8 cellular contexts compared by ENCODE assay signal in the genomic region with DNA sequence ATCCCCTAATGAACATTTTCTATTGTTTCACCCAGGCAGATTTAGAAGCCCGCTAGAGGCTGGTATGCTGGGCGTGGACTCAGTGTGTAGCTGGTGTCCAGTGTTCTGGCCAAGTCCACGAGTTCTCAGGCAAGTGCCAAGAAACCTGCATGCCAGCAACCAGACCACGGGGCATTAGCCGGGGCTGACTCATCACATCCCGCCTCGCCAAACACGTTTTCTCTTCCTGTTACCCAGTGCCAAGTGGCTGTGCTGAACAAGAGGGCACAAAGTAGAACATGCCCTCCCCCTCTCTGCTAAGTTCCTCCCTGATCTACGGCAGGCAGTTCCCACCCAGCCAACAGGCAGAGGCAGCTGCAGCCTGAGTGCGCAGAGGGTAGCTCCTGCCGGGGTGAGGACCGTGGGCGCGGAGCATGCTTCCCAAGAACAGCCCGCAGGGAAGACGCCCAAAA. TPM values are rescaled to one million over a fixed set of nuclear protein-coding genes. Genes with fewer than 3 reads are reported as not detected.
DNase-seq lines count a peak whose midpoint lies in the region; ATAC-seq and TF ChIP-seq lines count a peak whose summit lies in the region.

No MANE protein-coding gene starts in this region.

- peak overlapping the region; percentile 87 for H3K4me2 ChIP-seq in HCT116 (ENCODE audit: low read length)
- H3K4me2 ChIP-seq in H9 (ENCODE audit: insufficient read depth, insufficient read length, low read length): no peak overlapping the region

- TF ChIP-seq POLR2A in HCT116 (IDR thresholded peaks at IDR 0.05; ENCODE audit: borderline replicate concordance, extremely low read depth, insufficient read depth, insufficient read length) (no peak), gastroesophageal sphincter (IDR thresholded peaks at IDR 0.05) (peak in 1 of 2 donors; percentile 14), prostate gland (IDR thresholded peaks at IDR 0.05) (peak; percentile 69)

- H3K27me3 ChIP-seq in A673 (replicated peaks; ENCODE audit: insufficient read depth, low read depth, low read length, poor library complexity): no peaks in the 10 kb centered on the region
- H3K27me3 ChIP-seq in HCT116 (ENCODE audit: insufficient read depth, low read length): no peaks in the 10 kb centered on the region
- H3K27me3 ChIP-seq in gastroesophageal sphincter: no peaks in the 10 kb centered on the region
- H3K27me3 ChIP-seq in prostate gland (replicated peaks; ENCODE audit: insufficient read depth): no peaks in the 10 kb centered on the region
- no peaks in the 10 kb centered on the region for H3K27me3 ChIP-seq in H9 (ENCODE audit: insufficient read depth, low read length)

- no peak overlapping the region for H3K4me3 ChIP-seq in A673 (ENCODE audit: low read depth, low read length, poor library complexity, severe bottlenecking)
- peak overlapping the region; percentile 21 to 52 for H3K4me3 ChIP-seq in HCT116 (replicated peaks in 1 of 2; ENCODE audit: low read depth in 1 of 2, low read length in 2 of 2)
- no peak overlapping the region for H3K4me3 ChIP-seq in gastroesophageal sphincter
- H3K4me3 ChIP-seq in prostate gland: peak overlapping the region in 1 of 2 donors; percentile 19

- H3K27me3 Mint-ChIP-seq in T-helper 17 cell (peaks cover 21% of the 10 kb centered on the region), H9 (ENCODE audit: low read depth) (peaks cover 2% of the 10 kb centered on the region; the same call in 1 of the 2 replicates)

- H3K36me3 Mint-ChIP-seq in T-helper 17 cell (ENCODE audit: low read depth) (peaks cover 4% of the 10 kb centered on the region), H9 (ENCODE audit: insufficient read depth in 1 of 3, low read depth in 3 of 3) (no peaks in the 10 kb centered on the region; a peak in 1 of 7 replicates)

- H3K23me2 ChIP-seq in H9 (ENCODE audit: insufficient read length, low read depth, low read length, poor library complexity, severe bottlenecking): no peaks in the 10 kb centered on the region

- H3K9me3 ChIP-seq in A673 (ENCODE audit: low read depth, low read length, poor library complexity, severe bottlenecking): no peaks in the 10 kb centered on the region
- H3K9me3 ChIP-seq in HCT116 (ENCODE audit: control insufficient read depth in 1 of 2, insufficient read depth in 1 of 2, low read depth in 1 of 2, low read length in 2 of 2): no peaks in the 10 kb centered on the region
- H3K9me3 ChIP-seq in T-helper 17 cell (ENCODE audit: control insufficient read depth, low read length, poor library complexity, severe bottlenecking): no peaks in the 10 kb centered on the region
- H3K9me3 ChIP-seq in gastroesophageal sphincter: peaks cover 0 to 19% (median 0%) of the 10 kb centered on the region in 3 donors
- no peaks in the 10 kb centered on the region for H3K9me3 ChIP-seq in prostate gland
- H3K9me3 ChIP-seq in H9 (ENCODE audit: control insufficient read depth, low read depth, low read length): no peaks in the 10 kb centered on the region

- no peak overlapping the region for H3K23ac ChIP-seq in H9 (ENCODE audit: insufficient read length, low read depth, low read length)

- no peak for TF ChIP-seq CTCF in A673 (conservative IDR thresholded peaks at IDR 0.05; ENCODE audit: low read depth, low read length)
- no peak for TF ChIP-seq CTCF in HCT116 (IDR thresholded peaks at IDR 0.05 in 2 of 3, conservative IDR thresholded peaks at IDR 0.05 in 1 of 3; ENCODE audit: borderline replicate concordance in 1 of 3, insufficient read depth in 1 of 3, low read depth in 2 of 3, low read length in 2 of 3)
- peak in 1 of 4 experiments; percentile 25 for TF ChIP-seq CTCF in gastroesophageal sphincter (IDR thresholded peaks at IDR 0.05)
- TF ChIP-seq CTCF in prostate gland (IDR thresholded peaks at IDR 0.05): peak in 1 of 4 experiments; percentile 17
- no peak for TF ChIP-seq CTCF in H9 (conservative IDR thresholded peaks at IDR 0.05)

- no peak overlapping the region for H3K27ac ChIP-seq in A673 (ENCODE audit: low read depth, low read length, poor library complexity, severe bottlenecking)
- H3K27ac ChIP-seq in HCT116 (ENCODE audit: low read depth, low read length): peak overlapping the region; percentile 46
- peak overlapping the region in 3 of 4 donors; percentile 68 to 79 (median 75) for H3K27ac ChIP-seq in gastroesophageal sphincter
- H3K27ac ChIP-seq in prostate gland: peak overlapping the region; percentile 74 to 81
- H3K27ac ChIP-seq in H9 (ENCODE audit: insufficient read length, low read depth, low read length): no peak overlapping the region

- BruUV-seq in A673 (replicated peaks; lab: Mats Ljungman, UMichigan) (no TSS peak), HCT116 (replicated peaks; lab: Mats Ljungman, UMichigan) (no TSS peak)

- CTCF ChIA-PET in A673 (lab: Charles Lee) (no interaction called here), HCT116 (lab: Charles Lee) (no interaction called here)

- no peak for TF ChIP-seq EP300 in gastroesophageal sphincter (IDR thresholded peaks at IDR 0.05)

- intact Hi-C loops in A673 (cut with micrococcal nuclease; ENCODE audit: unreplicated experiment): no loop called here
- intact Hi-C loops in HCT116 (cut with micrococcal nuclease): loop anchor here (10.0 kb wide), 1 partner anchor 138 kb away; no protein-coding TSS in a partner anchor
- intact Hi-C loops in prostate gland (cut with DNase I): loop anchor here (5.0 kb wide), 1 partner anchor 70 kb away; a partner anchor contains a TSS

- H3K4ac ChIP-seq in H9 (ENCODE audit: low read depth, low read length): no peak overlapping the region

- no peak overlapping the region for H3T11ph ChIP-seq in H9 (ENCODE audit: low read length)

- TF ChIP-seq RAD21 in HCT116 (IDR thresholded peaks at IDR 0.05; ENCODE audit: low read depth): peak; percentile 56

- H3K27ac Mint-ChIP-seq in T-helper 17 cell (peak overlapping the region; percentile 81), H9 (peak overlapping the region in 1 of 3 experiments; percentile 73; a peak in 1 of 7 replicates)

- no peaks in the 10 kb centered on the region for H3K4me1 Mint-ChIP-seq in T-helper 17 cell
- H3K4me1 Mint-ChIP-seq in H9: peaks cover 33 to 38% of the 10 kb centered on the region in 2 experiments

- no peak overlapping the region for H2BK15ac ChIP-seq in H9 (ENCODE audit: low read depth, low read length)

- H4K8ac ChIP-seq in H9 (replicated peaks; ENCODE audit: insufficient read length, low read depth, low read length): no peak overlapping the region

- H3K36me3 ChIP-seq in A673 (ENCODE audit: insufficient read depth, low read length, poor library complexity, severe bottlenecking) (no peaks in the 10 kb centered on the region), HCT116 (ENCODE audit: control insufficient read depth in 1 of 2, insufficient read depth in 2 of 2, low read length in 2 of 2) (no peaks in the 10 kb centered on the region), gastroesophageal sphincter (no peaks in the 10 kb centered on the region), prostate gland (no peaks in the 10 kb centered on the region)

- H2BK12ac ChIP-seq in H9 (ENCODE audit: insufficient read length, low read depth, low read length): no peak overlapping the region

- H3K4me1 ChIP-seq in A673 (ENCODE audit: insufficient read depth, low read length, poor library complexity, severe bottlenecking): peaks cover 5% of the 10 kb centered on the region
- H3K4me1 ChIP-seq in HCT116 (ENCODE audit: control insufficient read depth in 1 of 2, insufficient read depth in 2 of 2, low read length in 2 of 2): peaks cover 20 to 32% of the 10 kb centered on the region in 2 experiments
- H3K4me1 ChIP-seq in gastroesophageal sphincter: peaks cover 0 to 46% (median 0%) of the 10 kb centered on the region in 3 donors
- no peaks in the 10 kb centered on the region for H3K4me1 ChIP-seq in prostate gland (replicated peaks)
- H3K4me1 ChIP-seq in H9 (ENCODE audit: insufficient read depth, low read length): peaks cover 6% of the 10 kb centered on the region; the same call in 1 of the 2 replicates

- H3K14ac ChIP-seq in H9 (ENCODE audit: insufficient read depth, low read length): no peak overlapping the region

- no peaks in the 10 kb centered on the region; a peak in 1 of 5 replicates for H3K9me3 Mint-ChIP-seq in H9

- H2AFZ ChIP-seq in HCT116 (ENCODE audit: low read depth, low read length, poor library complexity, severe bottlenecking) (peak overlapping the region; percentile 85), H9 (ENCODE audit: low read length) (no peak overlapping the region)

- H3K18ac ChIP-seq in H9 (ENCODE audit: insufficient read length, low read depth, low read length): no peak overlapping the region

- H2BK120ac ChIP-seq in H9 (ENCODE audit: low read depth, low read length, poor library complexity, severe bottlenecking): no peak overlapping the region

- H4K91ac ChIP-seq in H9 (ENCODE audit: insufficient read length, low read depth, low read length): no peak overlapping the region

- no peaks in the 10 kb centered on the region for H3K9me2 ChIP-seq in HCT116 (ENCODE audit: insufficient read depth)

- H3K4me3 Mint-ChIP-seq in T-helper 17 cell: no peak overlapping the region
- H3K4me3 Mint-ChIP-seq in H9: peak overlapping the region in 1 of 2 experiments; percentile 11; a peak in 2 of 5 replicates

- H3K56ac ChIP-seq in H9 (ENCODE audit: insufficient read length, low read depth, low read length): no peak overlapping the region

- no peaks in the 10 kb centered on the region for H3K79me2 ChIP-seq in HCT116 (ENCODE audit: insufficient read depth, low read length)
- H3K79me2 ChIP-seq in H9 (ENCODE audit: insufficient read depth, low read length): peaks cover 4% of the 10 kb centered on the region; the same call in 1 of the 2 replicates

- no peak overlapping the region for H2BK5ac ChIP-seq in H9 (ENCODE audit: insufficient read length, low read length)

- H3K79me1 ChIP-seq in H9 (ENCODE audit: insufficient read depth, low read depth, low read length, poor library complexity, severe bottlenecking): no peaks in the 10 kb centered on the region

- DNase-seq in A673 (ENCODE audit: low spot score): peak; percentile 57
- peak; percentile 86 for DNase-seq in HCT116 (ENCODE audit: low read depth, low spot score)
- no peak for DNase-seq in T-helper 17 cell
- peak; percentile 98 for DNase-seq in prostate gland (ENCODE audit: low spot score)
- no peak for DNase-seq in NCI-H187 (lab: John Stamatoyannopoulos, UW)
- no peak for DNase-seq in central memory CD4-positive, alpha-beta T cell
- no peak for DNase-seq in H9

- H2AK5ac ChIP-seq in H9 (ENCODE audit: insufficient read length, low read length): no peak overlapping the region

- POLR2A ChIA-PET in A673 (lab: Charles Lee; ENCODE audit: low non-redundant PET): no interaction called here
- POLR2A ChIA-PET in HCT116 (lab: Charles Lee): no interaction called here

- WGBS in gastroesophageal sphincter (ENCODE audit: low coverage in 1 of 2), 2 donors: 40 to 80% methylated on average over 1 of the region's 16 CpGs
- WGBS in prostate gland: 29% methylated on average over 16 of the region's 16 CpGs
- no CpG with 5 or more reads among the region's 16 CpGs for WGBS in H9 (ENCODE audit: extremely low coverage, insufficient read length, low lambda C conversion rate)

- RAD21 ChIA-PET in HCT116 (lab: Charles Lee; ENCODE audit: low non-redundant PET in 1 of 2, low total read pairs in 2 of 2, uncharacterized antibody in 2 of 2, unreplicated experiment in 2 of 2): no interaction called here

- no peak overlapping the region for H2BK20ac ChIP-seq in H9 (ENCODE audit: low read depth, low read length, poor library complexity, severe bottlenecking)

- ATAC-seq in HCT116 (peak; percentile 92), T-helper 17 cell (peak; percentile 42), gastroesophageal sphincter (peak; percentile 96)

- H4K20me1 ChIP-seq in HCT116 (ENCODE audit: insufficient read depth) (no peaks in the 10 kb centered on the region), H9 (ENCODE audit: control insufficient read depth, insufficient read depth, insufficient read length) (no peaks in the 10 kb centered on the region)

- H3K9ac ChIP-seq in HCT116 (ENCODE audit: low read length) (peak overlapping the region; percentile 59), H9 (ENCODE audit: extremely low read depth, insufficient read length, low read length) (no peak overlapping the region)

- H4K5ac ChIP-seq in H9 (ENCODE audit: insufficient read length, low read depth, low read length): no peak overlapping the region

RNA-seq across cellular contexts. Expression of a gene that starts 29.6 kb away (rescaled TPM):
- total RNA-seq in A673 (2021): 0.77 and 2.2 TPM in 2 replicates
- 0.15 TPM for total RNA-seq in HCT116 (2021; ENCODE audit: unreplicated experiment)
- polyA plus RNA-seq in HCT116 (2012): 0.05 and 0.08 TPM in 2 replicates
- total RNA-seq in T-helper 17 cell: under 1 TPM; 0.44 to 0.82 TPM
- 1 to 10 TPM in 3 of 4 donors, under 1 TPM in 1; 0.27 to 2.5 (median 1.7) TPM for total RNA-seq in gastroesophageal sphincter
- 1 to 10 TPM in 1 of 2 donors, under 1 TPM in 1; 0.68 to 1.1 TPM for total RNA-seq in prostate gland
- 0.28 and 0.29 TPM in 2 replicates for total RNA-seq in H9 (2021)

Comparison
In these comparisons a context has a peak if more than half of its experiments do, and no peak if none do; other contexts are left out.
1. DNase-seq: peak in A673 (single experiment), HCT116 (single experiment) and prostate gland (single experiment); none in T-helper 17 cell (0 of 3), NCI-H187 (0 of 2), central memory CD4-positive, alpha-beta T cell (single experiment) and H9 (single experiment).
2. H3K27ac ChIP-seq: peak in HCT116 (single experiment), gastroesophageal sphincter (3 of 4) and prostate gland (2 of 2); none in A673 (single experiment) and H9 (single experiment).
3. H3K4me3 ChIP-seq: peak in HCT116 (2 of 2); none in A673 (single experiment) and gastroesophageal sphincter (0 of 2).
4. ATAC-seq: peak in every context shown above with its lines; median percentile 96 in gastroesophageal sphincter; 92 in HCT116; 42 in T-helper 17 cell.